22 cellular contexts compared by ENCODE assay signal in genomic region chr10:116162851-116163250, GRCh38.
A peak's percentile ranks its signal among the peaks of the same experiment; 100 is the strongest.
DNase-seq lines count a peak whose midpoint lies in the region; ATAC-seq, FAIRE-seq and TF ChIP-seq lines count a peak whose summit lies in the region.
"Had no signal": no experiment of that assay in that cellular context is flagged by ENCODE, and none has a peak within 500 bp of the region (broad histone marks: within the 10 kb centered on the region; RNA-seq: fewer than 3 reads in every experiment).

No MANE protein-coding gene starts in this region.

- H3K36me3 ChIP-seq in body of pancreas (replicated peaks in 1 of 2; ENCODE audit: insufficient read depth in 1 of 2, low read depth in 2 of 2) (no peaks in the 10 kb centered on the region), pancreas (no peaks in the 10 kb centered on the region)
- H3K36me3 ChIP-seq: BLaER1 treated with 17β-estradiol and CSF1 and Interleukin-3, amounts not matched to agents 10 nM and 100 nM had no signal

- H3K9me3 ChIP-seq in body of pancreas (no peaks in the 10 kb centered on the region), pancreas (no peaks in the 10 kb centered on the region)
- H3K9me3 ChIP-seq: A549 had no signal

- DNase-seq in body of pancreas (peak; percentile 74 to 85 (median 81)), islet precursor cell (peak; percentile 19), pancreas (peak in 5 of 6 donors; percentile 77 to 86 (median 79)), amniotic stem cell (lab: John Stamatoyannopoulos, UW) (no peak)
- DNase-seq: AML-193; CD4-positive, alpha-beta T cell; CD8-positive, alpha-beta T cell; DMS 273 treated with DMSO at 0.1 percent for 48 hours; DMS153; DMS53; DMS79; DND-41; EL; GDM1 had no signal

- no peak for TF ChIP-seq POLR2A in body of pancreas (IDR thresholded peaks at IDR 0.05)

- FAIRE-seq in pancreas (lab: Jason Lieb, UNC), result no peak
- FAIRE-seq: A549, GM12878, GM12892, GM18507 had no signal

- H3K4me1 ChIP-seq in body of pancreas, result peaks cover 16% of the 10 kb centered on the region
- H3K4me1 ChIP-seq in pancreas, result peaks cover 4 to 6% (median 5%) of the 10 kb centered on the region in 3 donors
- H3K4me1 ChIP-seq: A549; BLaER1 treated with 17β-estradiol and CSF1 and Interleukin-3, amounts not matched to agents 10 nM and 100 nM had no signal

- H3K27me3 ChIP-seq in body of pancreas, result no peaks in the 10 kb centered on the region
- H3K27me3 ChIP-seq in pancreas, result no peaks in the 10 kb centered on the region
- H3K27me3 ChIP-seq: BLaER1 treated with 17β-estradiol and CSF1 and Interleukin-3, amounts not matched to agents 10 nM and 100 nM had no signal

- H3K27ac ChIP-seq in body of pancreas (peak overlapping the region in 1 of 4 donors; percentile 54), pancreas (no peak overlapping the region)
- H3K27ac ChIP-seq: 22Rv1; A549; BLaER1 treated with 17β-estradiol and CSF1 and Interleukin-3, amounts not matched to agents 10 nM and 100 nM; C4-2B had no signal

- WGBS in body of pancreas, 2 donors, result 32 to 34% methylated on average over 4 of the region's 4 CpGs
- WGBS in pancreas, 2 donors, result 27 to 28% methylated on average over 4 of the region's 4 CpGs

- peak; percentile 87 for ATAC-seq in body of pancreas
- peak; percentile 88 to 98 (median 96) for ATAC-seq in pancreas
- ATAC-seq in HG03342 (IDR thresholded peaks at IDR 0.05; ENCODE audit: unreplicated experiment), result no peak
- ATAC-seq: A549; CD8-positive, alpha-beta T cell; GM12878 had no signal

- TF ChIP-seq CTCF in body of pancreas (IDR thresholded peaks at IDR 0.05) (no peak), pancreas (IDR thresholded peaks at IDR 0.05) (no peak)

- H3K4me3 ChIP-seq in body of pancreas (no peak overlapping the region), pancreas (no peak overlapping the region)
- H3K4me3 ChIP-seq: A549; BLaER1 treated with 17β-estradiol and CSF1 and Interleukin-3, amounts not matched to agents 10 nM and 100 nM; GM12878 had no signal

- intact Hi-C loops in body of pancreas (cut with DNase I) (no loop called here), pancreas (cut with DNase I) (no loop called here)
